16 cellular contexts compared by ENCODE assay signal in genomic region chr9:137647096-137647709, GRCh38. TPM values are rescaled to one million over a fixed set of nuclear protein-coding genes. Genes with fewer than 3 reads are reported as not detected.
DNase-seq lines count a peak whose midpoint lies in the region; TF ChIP-seq lines count a peak whose summit lies in the region.
"Had no signal": no experiment of that assay in that cellular context is flagged by ENCODE, and none has a peak within 500 bp of the region (broad histone marks: within the 10 kb centered on the region; RNA-seq: fewer than 3 reads in every experiment).

No MANE protein-coding gene starts in this region.

- peak overlapping the region; percentile 74 for H3K27ac Mint-ChIP-seq in T-helper 2 cell treated with Interferon-gamma antibody and Interleukin-4, amounts not matched to agents 5 μg/mL and 100 μg/mL, for 36 hours
- peak overlapping the region; percentile 67 for H3K27ac Mint-ChIP-seq in endothelial cell (ENCODE audit: unreplicated experiment)

- H3K9me3 ChIP-seq in adrenal gland (replicated peaks in 1 of 3): no peaks in the 10 kb centered on the region
- H3K9me3 ChIP-seq: right lobe of liver had no signal

- H3K9me3 Mint-ChIP-seq in T-helper 2 cell treated with Interferon-gamma antibody and Interleukin-4, amounts not matched to agents 5 μg/mL and 100 μg/mL, for 36 hours: no peaks in the 10 kb centered on the region
- H3K9me3 Mint-ChIP-seq in endothelial cell (ENCODE audit: unreplicated experiment): no peaks in the 10 kb centered on the region
- H3K9me3 Mint-ChIP-seq: CD4-positive, CD25-positive, alpha-beta regulatory T cell had no signal

- no peak for DNase-seq in T-helper 2 cell treated with Interferon-gamma antibody and Interleukin-4, amounts not matched to agents 5 μg/mL and 100 μg/mL, for 36 hours (ENCODE audit: low spot score)
- DNase-seq in T-helper 2 cell (no peak), NCI-H2171 (lab: John Stamatoyannopoulos, UW) (peak; percentile 70), endothelial cell (ENCODE audit: low spot score) (no peak), NCI-H2107 treated with DMSO at 0.1 percent for 48 hours (lab: John Stamatoyannopoulos, UW; ENCODE audit: unreplicated experiment) (no peak), NCI-H526 (lab: John Stamatoyannopoulos, UW) (no peak), adrenal gland (no peak)
- DNase-seq: 8988T; amniotic stem cell; central memory CD4-positive, alpha-beta T cell; NCI-H187; NCI-H524; PC-9; right lobe of liver had no signal

- H3K4me3 ChIP-seq in rectal smooth muscle tissue (ENCODE audit: low read length) (peak overlapping the region; percentile 2), adrenal gland (no peak overlapping the region)
- H3K4me3 ChIP-seq: PC-9, right lobe of liver had no signal

- H3K27me3 ChIP-seq in rectal smooth muscle tissue (ENCODE audit: control insufficient read depth, insufficient read depth, low read length) (no peaks in the 10 kb centered on the region), adrenal gland (no peaks in the 10 kb centered on the region)
- H3K27me3 ChIP-seq: right lobe of liver had no signal

- H3K9ac ChIP-seq in rectal smooth muscle tissue (ENCODE audit: low read length): no peak overlapping the region

- no peaks in the 10 kb centered on the region for H3K27me3 Mint-ChIP-seq in T-helper 2 cell treated with Interferon-gamma antibody and Interleukin-4, amounts not matched to agents 5 μg/mL and 100 μg/mL, for 36 hours (ENCODE audit: low read depth)
- H3K27me3 Mint-ChIP-seq in endothelial cell (ENCODE audit: unreplicated experiment): peaks cover 5% of the 10 kb centered on the region
- H3K27me3 Mint-ChIP-seq: CD4-positive, CD25-positive, alpha-beta regulatory T cell had no signal

- H3K27ac ChIP-seq in rectal smooth muscle tissue (ENCODE audit: low read depth, low read length) (no peak overlapping the region), adrenal gland (peak overlapping the region in 1 of 5 donors; percentile 19)
- H3K27ac ChIP-seq: PC-9, right lobe of liver had no signal

- intact Hi-C loops in adrenal gland (cut with DNase I): no loop called here

- H3K4me1 Mint-ChIP-seq in T-helper 2 cell treated with Interferon-gamma antibody and Interleukin-4, amounts not matched to agents 5 μg/mL and 100 μg/mL, for 36 hours (ENCODE audit: low read depth): peaks cover 20% of the 10 kb centered on the region
- H3K4me1 Mint-ChIP-seq in endothelial cell (ENCODE audit: unreplicated experiment): peaks cover 34% of the 10 kb centered on the region

- TF ChIP-seq CTCF in endothelial cell (IDR thresholded peaks at IDR 0.05; ENCODE audit: unreplicated experiment) (no peak), adrenal gland (IDR thresholded peaks at IDR 0.05) (no peak)

- peak overlapping the region; percentile 30 for H3K4me3 Mint-ChIP-seq in T-helper 2 cell treated with Interferon-gamma antibody and Interleukin-4, amounts not matched to agents 5 μg/mL and 100 μg/mL, for 36 hours
- H3K4me3 Mint-ChIP-seq in endothelial cell (ENCODE audit: unreplicated experiment): peak overlapping the region; percentile 37

- H3K4me1 ChIP-seq in rectal smooth muscle tissue (ENCODE audit: control insufficient read depth, insufficient read depth, low read length) (no peaks in the 10 kb centered on the region), adrenal gland (replicated peaks in 1 of 2) (peaks cover 0 to 27% of the 10 kb centered on the region in 2 donors)
- H3K4me1 ChIP-seq: right lobe of liver had no signal

- 73 to 84% (median 81%) methylated on average over 14 to 15 of the region's 15 CpGs for WGBS in adrenal gland, 4 donors

- peaks cover 4% of the 10 kb centered on the region for H3K36me3 ChIP-seq in rectal smooth muscle tissue (ENCODE audit: control insufficient read depth, insufficient read depth, low read length)
- peaks cover 0 to 8% of the 10 kb centered on the region in 2 donors for H3K36me3 ChIP-seq in adrenal gland (replicated peaks in 1 of 2)

- H3K36me3 Mint-ChIP-seq in T-helper 2 cell treated with Interferon-gamma antibody and Interleukin-4, amounts not matched to agents 5 μg/mL and 100 μg/mL, for 36 hours (ENCODE audit: low read depth): peaks cover 40% of the 10 kb centered on the region
- peaks cover 29% of the 10 kb centered on the region for H3K36me3 Mint-ChIP-seq in endothelial cell (ENCODE audit: low read depth, unreplicated experiment)

- TF ChIP-seq POLR2A in adrenal gland (IDR thresholded peaks at IDR 0.05): no peak

RNA-seq across cellular contexts. Expression of gene EHMT1, which starts 28.4 kb away (rescaled TPM):
- total RNA-seq in endothelial cell (ENCODE audit: unreplicated experiment) (120 TPM), adrenal gland (100 to 1,000 TPM in 2 of 8 donors, 10 to 100 TPM in 6; 46.1 to 171 (median 73.8) TPM)
- polyA plus RNA-seq in adrenal gland: 100 to 1,000 TPM in 1 of 3 donors, 10 to 100 TPM in 2; 42.0 to 107 (median 75.2) TPM

RNA-seq across cellular contexts. Expression of gene ARRDC1, which starts 41.7 kb away (rescaled TPM):
- total RNA-seq in endothelial cell (ENCODE audit: unreplicated experiment) (20.3 TPM), adrenal gland (10 to 100 TPM; 19.5 to 59.4 (median 35.7) TPM)
- polyA plus RNA-seq in adrenal gland: 100 to 1,000 TPM in 2 of 3 donors, 10 to 100 TPM in 1; 14.1 to 194 (median 125) TPM

RNA-seq across cellular contexts. Expression of gene ZMYND19, which starts 56.9 kb away (rescaled TPM):
- total RNA-seq in endothelial cell (ENCODE audit: unreplicated experiment) (25.6 TPM), adrenal gland (10 to 100 TPM in 7 of 8 donors, 1 to 10 TPM in 1; 5.2 to 26.2 (median 15.1) TPM)
- polyA plus RNA-seq in adrenal gland: 10 to 100 TPM in 2 of 3 donors, 1 to 10 TPM in 1; 7.9 to 33.5 (median 33.2) TPM
